Comparison of ENCODE assay signal across 14 cellular contexts in the genomic region with DNA sequence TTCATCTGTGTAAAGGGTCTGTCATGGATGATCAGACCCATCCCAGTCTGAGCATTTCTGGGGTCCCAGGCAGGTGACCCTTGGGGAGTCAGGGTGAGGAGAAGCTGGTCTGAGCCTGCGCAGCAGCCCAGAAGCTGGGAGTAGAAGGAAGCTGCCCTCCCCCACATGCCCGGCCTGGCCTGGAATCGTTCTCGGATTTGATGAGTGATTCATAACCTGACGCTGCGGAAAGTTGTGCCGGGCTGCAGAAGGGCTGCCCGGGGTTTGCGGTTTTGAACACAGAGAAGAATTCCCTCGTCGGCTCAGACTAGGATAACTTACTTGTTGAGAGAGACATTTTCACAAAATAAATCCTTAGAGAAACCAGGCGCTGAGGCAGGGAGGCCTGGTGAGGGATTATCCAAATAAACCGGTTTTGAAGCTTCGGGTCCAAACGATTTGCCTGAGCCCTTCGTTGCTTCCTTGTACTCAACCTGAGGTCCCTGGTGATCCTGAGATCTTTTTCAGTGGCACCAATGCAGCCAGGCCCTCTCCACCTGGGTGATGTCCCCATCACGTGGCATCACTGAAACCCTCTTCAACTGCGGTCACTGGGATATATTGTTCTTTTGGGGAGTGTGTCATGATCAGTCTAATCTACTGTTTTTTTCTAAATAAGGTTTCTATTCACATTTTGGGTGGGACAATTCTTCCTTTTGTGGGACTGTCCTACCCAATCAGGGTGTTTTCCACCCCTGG. TPM values are rescaled to one million over a fixed set of nuclear protein-coding genes. Genes with fewer than 3 reads are reported as not detected.
A peak's percentile ranks its signal among the peaks of the same experiment; 100 is the strongest.
DNase-seq lines count a peak whose midpoint lies in the region; ATAC-seq, FAIRE-seq and TF ChIP-seq lines count a peak whose summit lies in the region.
"Had no signal": no experiment of that assay in that cellular context is flagged by ENCODE, and none has a peak within 500 bp of the region (broad histone marks: within the 10 kb centered on the region; RNA-seq: fewer than 3 reads in every experiment).

No MANE protein-coding gene starts in this region.

- peak; percentile 78 for FAIRE-seq in astrocyte (lab: Jason Lieb, UNC)

- peak overlapping the region; percentile 11 for H3K4me3 ChIP-seq in astrocyte (ENCODE audit: insufficient read depth, low read depth, low read length)
- H3K4me3 ChIP-seq in breast epithelium, result no peak overlapping the region
- H3K4me3 ChIP-seq: colonic mucosa, SJCRH30 had no signal

- peaks cover 5% of the 10 kb centered on the region for H4K20me1 ChIP-seq in astrocyte (ENCODE audit: insufficient read depth, low read length)

- H3K4me2 ChIP-seq in astrocyte (ENCODE audit: low read length), result peak overlapping the region; percentile 79

- TF ChIP-seq CTCF in astrocyte (IDR thresholded peaks at IDR 0.05; ENCODE audit: insufficient read depth, low read depth, low read length), result no peak
- no peak for TF ChIP-seq CTCF in breast epithelium (IDR thresholded peaks at IDR 0.05)

- intact Hi-C loops in Right ventricle myocardium inferior (cut with DNase I), result no loop called here
- intact Hi-C loops in cardiac septum (cut with DNase I), result no loop called here
- intact Hi-C loops in breast epithelium (cut with DNase I; ENCODE audit: low total_unique reads), result no loop called here

- no peaks in the 10 kb centered on the region for H3K9me3 ChIP-seq in astrocyte (ENCODE audit: insufficient read depth, low read depth, low read length)
- H3K9me3 ChIP-seq in breast epithelium, result no peaks in the 10 kb centered on the region
- H3K9me3 ChIP-seq: colonic mucosa, SJCRH30 had no signal

- H3K4me1 Mint-ChIP-seq in astrocyte (ENCODE audit: low read depth, unreplicated experiment), result peaks cover 25% of the 10 kb centered on the region

- H3K36me3 Mint-ChIP-seq in astrocyte (ENCODE audit: low read depth, unreplicated experiment), result no peaks in the 10 kb centered on the region

- H3K27ac ChIP-seq in astrocyte (ENCODE audit: low read depth, low read length) (peak overlapping the region; percentile 97), breast epithelium (no peak overlapping the region)
- H3K27ac ChIP-seq: 22Rv1, colonic mucosa, SJCRH30 had no signal

- H3K27ac Mint-ChIP-seq in astrocyte (ENCODE audit: unreplicated experiment), result peak overlapping the region; percentile 83

- H3K9ac ChIP-seq in astrocyte (ENCODE audit: low read length), result peak overlapping the region; percentile 76

- no peaks in the 10 kb centered on the region for H3K27me3 ChIP-seq in astrocyte (ENCODE audit: insufficient read depth, low read length)
- no peaks in the 10 kb centered on the region for H3K27me3 ChIP-seq in breast epithelium
- H3K27me3 ChIP-seq: colonic mucosa, SJCRH30 had no signal

- H3K9me3 Mint-ChIP-seq in astrocyte (ENCODE audit: unreplicated experiment), result no peaks in the 10 kb centered on the region

- peak; percentile 75 for DNase-seq in Right ventricle myocardium inferior (ENCODE audit: missing footprints)
- no peak for DNase-seq in cardiac septum (ENCODE audit: low spot score)
- DNase-seq in astrocyte (ENCODE audit: low read depth), result peak; percentile 94
- peak; percentile 87 for DNase-seq in left kidney (ENCODE audit: low read depth, low spot score)
- DNase-seq in ureter (ENCODE audit: low spot score), result peak; percentile 57
- DNase-seq in nucleus accumbens (lab: John Stamatoyannopoulos, UW), result no peak
- DNase-seq in breast epithelium (ENCODE audit: low spot score in 2 of 2), result no peak
- no peak for DNase-seq in stimulated activated CD8-positive, alpha-beta memory T cell treated with anti-CD3 and anti-CD28 coated beads, Interleukin-4, amount 100 ng/mL, for 48 hours
- DNase-seq: activated CD8-positive, alpha-beta memory T cell treated with anti-CD3 and anti-CD28 coated beads, Interleukin-2, amount 50 U/mL, for 4 hours; colonic mucosa; NCI-H2107; SJCRH30 had no signal

- TF ChIP-seq POLR2A in breast epithelium (IDR thresholded peaks at IDR 0.05), result no peak

- H2AFZ ChIP-seq in astrocyte (ENCODE audit: low read depth, low read length), result no peak overlapping the region

- no peak overlapping the region for H3K4me3 Mint-ChIP-seq in astrocyte (ENCODE audit: unreplicated experiment)

- no peak for ATAC-seq in Right ventricle myocardium inferior
- ATAC-seq: left lobe of liver had no signal

- H3K27me3 Mint-ChIP-seq in astrocyte (ENCODE audit: low read depth, unreplicated experiment), result peaks cover 8% of the 10 kb centered on the region

- H3K36me3 ChIP-seq in astrocyte (ENCODE audit: insufficient read depth, low read length) (no peaks in the 10 kb centered on the region), breast epithelium (no peaks in the 10 kb centered on the region)
- H3K36me3 ChIP-seq: colonic mucosa, SJCRH30 had no signal

- H3K4me1 ChIP-seq in astrocyte (ENCODE audit: insufficient read depth, low read length) (peaks cover 51% of the 10 kb centered on the region), breast epithelium (no peaks in the 10 kb centered on the region)
- H3K4me1 ChIP-seq: colonic mucosa, SJCRH30 had no signal

- H3K79me2 ChIP-seq in astrocyte (ENCODE audit: insufficient read depth, low read length), result peaks cover 84% of the 10 kb centered on the region

RNA-seq across cellular contexts. Expression of a gene that starts 29.2 kb away (rescaled TPM):
- total RNA-seq in Right ventricle myocardium inferior (3.5 TPM), cardiac septum (0.81 TPM), astrocyte (7.5 and 8.4 TPM in 2 replicates), ureter (14.6 TPM), breast epithelium (1 to 10 TPM; 1.3 to 4.6 (median 1.5) TPM)

Comparison
In these comparisons a context has a peak if more than half of its experiments do, and no peak if none do; other contexts are left out.
1. DNase-seq: peak in Right ventricle myocardium inferior (single experiment), astrocyte (single experiment), left kidney (single experiment) and ureter (single experiment); none in cardiac septum (single experiment), nucleus accumbens (0 of 56), breast epithelium (0 of 2) and stimulated activated CD8-positive, alpha-beta memory T cell treated with anti-CD3 and anti-CD28 coated beads, Interleukin-4, amount 100 ng/mL, for 48 hours (single experiment).